1 cellular context compared by ENCODE assay signal in genomic region chr6:111952326-111952725, GRCh38.
TF ChIP-seq lines count a peak whose summit lies in the region.

No MANE protein-coding gene starts in this region.

TF ChIP-seq in K562, 482 proteins besides CTCF, POLR2A, EP300 and RAD21:
- TF ChIP-seq ARHGAP35 (IDR thresholded peaks at IDR 0.05; ENCODE audit: partially characterized antibody) (no peak), BMI1 (IDR thresholded peaks at IDR 0.05; ENCODE audit: low read length) (peak; percentile 28; the same call in 1 of the 2 replicates)
